15 cellular contexts compared by ENCODE assay signal in genomic region chr2:120809151-120809550, GRCh38.
DNase-seq lines count a peak whose midpoint lies in the region; ATAC-seq and TF ChIP-seq lines count a peak whose summit lies in the region.
"Had no signal": no experiment of that assay in that cellular context is flagged by ENCODE, and none has a peak within 500 bp of the region (broad histone marks: within the 10 kb centered on the region; RNA-seq: fewer than 3 reads in every experiment).

No MANE protein-coding gene starts in this region.

- peak overlapping the region; percentile 32 for H3K4me2 ChIP-seq in osteoblast (ENCODE audit: insufficient read depth, low read length)

- DNase-seq in AG10803 (ENCODE audit: low read depth) (peak; percentile 67), adipocyte (ENCODE audit: low read depth) (peak; percentile 31), osteoblast (ENCODE audit: insufficient read length, low spot score, missing footprints) (peak; percentile 79), heart right ventricle (no peak), dorsolateral prefrontal cortex (no peak)
- DNase-seq: C1 segment of cervical spinal cord; CD8-positive, alpha-beta memory T cell; KG1; NCI-H187 treated with DMSO at 0.1 percent for 48 hours; NCI-H226; NCI-H524 treated with DMSO at 0.1 percent for 48 hours had no signal

- H3K4me3 ChIP-seq in AG10803 (ENCODE audit: low read length), result no peak overlapping the region
- H3K4me3 ChIP-seq in HEK293 (ENCODE audit: low read depth, low read length), result no peak overlapping the region
- no peak overlapping the region for H3K4me3 ChIP-seq in adipocyte (ENCODE audit: low read length)
- H3K4me3 ChIP-seq in osteoblast (ENCODE audit: insufficient read depth, low read length), result no peak overlapping the region
- no peak overlapping the region for H3K4me3 ChIP-seq in heart right ventricle
- H3K4me3 ChIP-seq in dorsolateral prefrontal cortex, result no peak overlapping the region

- H3K27me3 ChIP-seq in adipocyte (replicated peaks; ENCODE audit: control insufficient read depth, insufficient read depth, low read length) (no peaks in the 10 kb centered on the region), osteoblast (ENCODE audit: insufficient read depth, low read length) (no peaks in the 10 kb centered on the region), heart right ventricle (peaks cover 0 to 14% (median 0%) of the 10 kb centered on the region in 7 donors), dorsolateral prefrontal cortex (peaks cover 0 to 4% (median 0%) of the 10 kb centered on the region in 45 donors)

- ATAC-seq in heart right ventricle (no peak), HG02588 (IDR thresholded peaks at IDR 0.05; ENCODE audit: unreplicated experiment) (no peak)
- ATAC-seq: HepG2 had no signal

- H2AFZ ChIP-seq in osteoblast (ENCODE audit: low read length), result no peak overlapping the region

- no peak overlapping the region for H3K27ac ChIP-seq in HEK293 (ENCODE audit: extremely low read depth, low read depth, low read length)
- no peak overlapping the region for H3K27ac ChIP-seq in osteoblast (ENCODE audit: low read depth, low read length)
- H3K27ac ChIP-seq in heart right ventricle, result no peak overlapping the region
- H3K27ac ChIP-seq in dorsolateral prefrontal cortex, result no peak overlapping the region
- H3K27ac ChIP-seq: RWPE1 had no signal

- peaks cover 20% of the 10 kb centered on the region for H3K79me2 ChIP-seq in osteoblast (ENCODE audit: insufficient read depth, low read length)

- intact Hi-C loops in heart right ventricle (cut with DNase I) (no loop called here), dorsolateral prefrontal cortex (cut with DNase I) (no loop called here)

- H3K9me3 ChIP-seq in HEK293 (ENCODE audit: control insufficient read depth, insufficient read depth, low read depth, low read length) (no peaks in the 10 kb centered on the region), adipocyte (ENCODE audit: control insufficient read depth, low read length) (no peaks in the 10 kb centered on the region), osteoblast (ENCODE audit: low read depth, low read length) (no peaks in the 10 kb centered on the region), heart right ventricle (no peaks in the 10 kb centered on the region)

- H3K9ac ChIP-seq in adipocyte (ENCODE audit: low read length), result no peak overlapping the region

- H4K20me1 ChIP-seq in osteoblast (ENCODE audit: insufficient read depth, low read length), result peaks cover 55% of the 10 kb centered on the region

- POLR2A ChIA-PET in HEK293 (lab: Yijun Ruan, JAX), result interaction anchor here (0.6 kb wide), 1 partner anchor 72 kb away, joined by 3 read pairs; no protein-coding TSS in a partner anchor

- peaks cover 0 to 13% of the 10 kb centered on the region in 2 experiments; a peak in 1 of 3 replicates for H3K36me3 ChIP-seq in HEK293 (ENCODE audit: control insufficient read depth in 2 of 2, insufficient read depth in 1 of 2, low read length in 2 of 2)
- H3K36me3 ChIP-seq in adipocyte (ENCODE audit: control insufficient read depth, insufficient read depth, low read length, severe bottlenecking), result no peaks in the 10 kb centered on the region
- H3K36me3 ChIP-seq in osteoblast (ENCODE audit: insufficient read depth, low read length), result peaks cover 15% of the 10 kb centered on the region
- H3K36me3 ChIP-seq in heart right ventricle, result no peaks in the 10 kb centered on the region

- WGBS in heart right ventricle, 2 donors, result 93 to 96% methylated on average over 2 of the region's 2 CpGs

- CTCF ChIA-PET in HEK293 (lab: Yijun Ruan, JAX), result interaction anchor here (1.1 kb wide), 1 partner anchor 8 kb away, joined by 3 read pairs; no protein-coding TSS in a partner anchor

- no peak for TF ChIP-seq CTCF in AG10803 (conservative IDR thresholded peaks at IDR 0.05; ENCODE audit: low read length)
- TF ChIP-seq CTCF in HEK293 (tag by site-specific recombination; IDR thresholded peaks at IDR 0.05), result no peak
- TF ChIP-seq CTCF in osteoblast (IDR thresholded peaks at IDR 0.05; ENCODE audit: extremely low read depth, low read depth, low read length), result no peak
- TF ChIP-seq CTCF in heart right ventricle (IDR thresholded peaks at IDR 0.05), result no peak
- no peak for TF ChIP-seq CTCF in dorsolateral prefrontal cortex (IDR thresholded peaks at IDR 0.05 in 54 of 56, conservative IDR thresholded peaks at IDR 0.05 in 2 of 56; ENCODE audit: low read depth in 1 of 56, partially characterized antibody in 56 of 56)

- peaks cover 9% of the 10 kb centered on the region for H3K4me1 ChIP-seq in HEK293 (ENCODE audit: control insufficient read depth, insufficient read depth, low read length)
- no peaks in the 10 kb centered on the region for H3K4me1 ChIP-seq in adipocyte (ENCODE audit: control insufficient read depth, insufficient read depth, low read length)
- H3K4me1 ChIP-seq in osteoblast (ENCODE audit: insufficient read depth, low read length), result peaks cover 13% of the 10 kb centered on the region
- peaks cover 0 to 13% (median 0%) of the 10 kb centered on the region in 9 donors for H3K4me1 ChIP-seq in heart right ventricle

TF ChIP-seq in HEK293, 187 proteins besides CTCF, POLR2A, EP300 and RAD21:
- TF ChIP-seq ZNF146 (tag by site-specific recombination; IDR thresholded peaks at IDR 0.05) (peak; percentile 68; the same call in 1 of the 2 replicates), IKZF3 (tag by site-specific recombination; IDR thresholded peaks at IDR 0.05) (no peak)

Comparison
In these comparisons a context has a peak if more than half of its experiments do, and no peak if none do; other contexts are left out.
1. DNase-seq: peak in AG10803 (single experiment), adipocyte (single experiment) and osteoblast (single experiment); none in heart right ventricle (0 of 2) and dorsolateral prefrontal cortex (0 of 10).